Comparison of ENCODE assay signal across 1 cellular context in genomic region chr12:32455607-32456063, GRCh38.
TF ChIP-seq lines count a peak whose summit lies in the region.

No MANE protein-coding gene starts in this region.

TF ChIP-seq in GM23338, 12 proteins besides CTCF, POLR2A, EP300 and RAD21 (continued from another document):
- TF ChIP-seq ETS1 (IDR thresholded peaks at IDR 0.05) (no peak), ZNF114 (CRISPR knock-in tag; IDR thresholded peaks at IDR 0.05) (no peak), NANOG (IDR thresholded peaks at IDR 0.05; ENCODE audit: borderline replicate concordance) (no peak), POLR2AphosphoS5 (IDR thresholded peaks at IDR 0.05; ENCODE audit: low read depth) (no peak)
